ENCODE assay signal across 16 cellular contexts in the genomic region with DNA sequence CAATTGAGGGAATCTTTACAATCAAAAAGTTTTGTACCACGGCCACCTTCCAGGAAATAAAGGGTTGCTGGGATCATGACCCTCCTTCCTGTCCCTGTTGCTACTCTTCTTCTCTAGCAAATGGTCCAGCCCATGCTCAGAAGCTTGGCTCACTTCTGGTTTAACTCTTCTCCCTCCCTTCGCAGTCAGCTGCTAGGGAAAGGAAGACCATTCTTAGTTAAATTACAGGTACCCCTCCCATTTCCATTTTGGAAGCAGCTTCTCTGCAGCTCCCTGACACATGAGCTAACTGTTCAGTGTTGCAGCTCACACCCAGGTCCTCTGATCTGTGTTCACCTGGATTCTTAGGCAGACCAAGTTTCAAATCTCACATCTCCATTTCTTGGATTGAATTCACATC.
DNase-seq lines count a peak whose midpoint lies in the region; ATAC-seq and TF ChIP-seq lines count a peak whose summit lies in the region.
"Had no signal": no experiment of that assay in that cellular context is flagged by ENCODE, and none has a peak within 500 bp of the region (broad histone marks: within the 10 kb centered on the region; RNA-seq: fewer than 3 reads in every experiment).

No MANE protein-coding gene starts in this region.

- H2BK5ac ChIP-seq in mesendoderm (ENCODE audit: low read length): no peak overlapping the region

- ATAC-seq in stimulated activated naive CD8-positive, alpha-beta T cell treated with anti-CD3 and anti-CD28 coated beads, Interleukin-15, Interleukin-2, amounts not matched to agents 100 U/mL and 50 U/mL, for 24 hours: no peak
- ATAC-seq in activated B cell treated with CpG ODN at 0.5 μM for 24 hours (ENCODE audit: low read depth): no peak
- ATAC-seq: gastrocnemius medialis had no signal

- H3K9me3 Mint-ChIP-seq in stimulated activated naive CD8-positive, alpha-beta T cell treated with anti-CD3 and anti-CD28 coated beads, Interleukin-15, Interleukin-2, amounts not matched to agents 100 ng/mL and 50 ng/mL, for 24 hours: no peaks in the 10 kb centered on the region
- no peaks in the 10 kb centered on the region for H3K9me3 Mint-ChIP-seq in activated B cell treated with CpG ODN at 0.5 μM for 24 hours
- no peaks in the 10 kb centered on the region for H3K9me3 Mint-ChIP-seq in HFFc6

- TF ChIP-seq CTCF in activated B cell treated with CpG ODN at 0.5 μM for 24 hours (IDR thresholded peaks at IDR 0.05) (no peak), HFFc6 (IDR thresholded peaks at IDR 0.05) (no peak)

- H2AK5ac ChIP-seq in mesendoderm (ENCODE audit: low read length): no peak overlapping the region

- H4K5ac ChIP-seq in mesendoderm (ENCODE audit: low read length): no peak overlapping the region

- no peak overlapping the region for H3K23ac ChIP-seq in mesendoderm (ENCODE audit: low read length)

- no peak overlapping the region for H3K18ac ChIP-seq in mesendoderm (ENCODE audit: low read length)

- no peak overlapping the region for H3K4me3 ChIP-seq in mesendoderm (ENCODE audit: low read length)
- H3K4me3 ChIP-seq: gastrocnemius medialis, ovary had no signal

- no peaks in the 10 kb centered on the region for H3K4me1 ChIP-seq in mesendoderm (ENCODE audit: control insufficient read depth, low read depth, low read length)

- H3K36me3 Mint-ChIP-seq in stimulated activated naive CD8-positive, alpha-beta T cell treated with anti-CD3 and anti-CD28 coated beads, Interleukin-15, Interleukin-2, amounts not matched to agents 100 ng/mL and 50 ng/mL, for 24 hours (ENCODE audit: low read depth): peaks cover 46% of the 10 kb centered on the region
- H3K36me3 Mint-ChIP-seq in activated B cell treated with CpG ODN at 0.5 μM for 24 hours (ENCODE audit: low read depth) (peaks cover 9% of the 10 kb centered on the region), HFFc6 (ENCODE audit: low read depth) (peaks cover 30% of the 10 kb centered on the region)

- no peaks in the 10 kb centered on the region for H3K79me1 ChIP-seq in mesendoderm (ENCODE audit: low read length)

- no peak overlapping the region for H3K4me2 ChIP-seq in mesendoderm (ENCODE audit: low read length)

- no CpG with 5 or more reads among the region's 2 CpGs for WGBS in mesendoderm (ENCODE audit: extremely low coverage, insufficient coverage, low lambda C conversion rate)

- no peak overlapping the region for H4K8ac ChIP-seq in mesendoderm (ENCODE audit: low read depth, low read length)

- H3K56ac ChIP-seq in mesendoderm (ENCODE audit: low read length): no peak overlapping the region

- H3K36me3 ChIP-seq in mesendoderm (ENCODE audit: control insufficient read depth, insufficient read depth, low read length): no peaks in the 10 kb centered on the region
- H3K36me3 ChIP-seq: gastrocnemius medialis, ovary had no signal

- intact Hi-C loops in activated B cell treated with CpG ODN at 0.5 μM for 24 hours (cut with micrococcal nuclease): loop anchor here (5.0 to 10.0 kb wide), 3 partner anchors 987 to 1893 kb away; partner anchors contain the start of genes MRPL44 and RHBDD1

- POLR2A ChIA-PET in activated B cell treated with CpG ODN at 0.5 μM for 24 hours (lab: Charles Lee): interaction anchor here (0.7 to 1.8 kb wide), 4 partner anchors 10 to 44 kb away, joined by 3 to 9 read pairs (median 4); no protein-coding TSS in a partner anchor

- H3K27ac ChIP-seq in mesendoderm (ENCODE audit: low read depth, low read length): no peak overlapping the region
- H3K27ac ChIP-seq: gastrocnemius medialis, ovary had no signal

- DNase-seq in stimulated activated naive CD8-positive, alpha-beta T cell treated with anti-CD3 and anti-CD28 coated beads, Interleukin-15, Interleukin-2, amounts not matched to agents 100 U/mL and 50 U/mL, for 24 hours: no peak
- DNase-seq in activated B cell treated with CpG ODN at 0.5 μM for 24 hours: no peak
- DNase-seq in iPS DF 4.7 (ENCODE audit: extremely low read depth, low spot score): peak; percentile 30
- no peak for DNase-seq in mesendoderm
- DNase-seq in NCI-H226: no peak
- no peak for DNase-seq in HFFc6
- no peak for DNase-seq in COLO829 (ENCODE audit: low spot score)
- DNase-seq: gastrocnemius medialis; GOT3; islet precursor cell; NCI-H2171; ovary; Right ventricle myocardium superior; stimulated activated CD4-positive, alpha-beta T cell treated with anti-CD3 and anti-CD28 coated beads, Interleukin-4, amount 100 ng/mL, for 24 hours; T1000 had no signal

- H3K9ac ChIP-seq in mesendoderm (ENCODE audit: low read length): no peak overlapping the region

- H3K4me3 Mint-ChIP-seq in stimulated activated naive CD8-positive, alpha-beta T cell treated with anti-CD3 and anti-CD28 coated beads, Interleukin-15, Interleukin-2, amounts not matched to agents 100 ng/mL and 50 ng/mL, for 24 hours: peak overlapping the region; percentile 91
- peak overlapping the region; percentile 68 for H3K4me3 Mint-ChIP-seq in activated B cell treated with CpG ODN at 0.5 μM for 24 hours
- no peak overlapping the region for H3K4me3 Mint-ChIP-seq in HFFc6

- CTCF ChIA-PET in activated B cell treated with CpG ODN at 0.5 μM for 24 hours (lab: Charles Lee): no interaction called here

- H3K4ac ChIP-seq in mesendoderm (ENCODE audit: low read depth, low read length): no peak overlapping the region

- H3K27me3 Mint-ChIP-seq in stimulated activated naive CD8-positive, alpha-beta T cell treated with anti-CD3 and anti-CD28 coated beads, Interleukin-15, Interleukin-2, amounts not matched to agents 100 ng/mL and 50 ng/mL, for 24 hours: no peaks in the 10 kb centered on the region
- no peaks in the 10 kb centered on the region for H3K27me3 Mint-ChIP-seq in activated B cell treated with CpG ODN at 0.5 μM for 24 hours
- no peaks in the 10 kb centered on the region; the same call in 1 of the 2 replicates for H3K27me3 Mint-ChIP-seq in HFFc6 (ENCODE audit: insufficient read depth)

- H2BK15ac ChIP-seq in mesendoderm (replicated peaks; ENCODE audit: low read depth): no peak overlapping the region

- peaks cover 89% of the 10 kb centered on the region for H3K4me1 Mint-ChIP-seq in stimulated activated naive CD8-positive, alpha-beta T cell treated with anti-CD3 and anti-CD28 coated beads, Interleukin-15, Interleukin-2, amounts not matched to agents 100 ng/mL and 50 ng/mL, for 24 hours (ENCODE audit: low read depth)
- H3K4me1 Mint-ChIP-seq in activated B cell treated with CpG ODN at 0.5 μM for 24 hours: peaks cover 85% of the 10 kb centered on the region
- H3K4me1 Mint-ChIP-seq in HFFc6 (ENCODE audit: low read depth): peaks cover 71% of the 10 kb centered on the region

- H3K27me3 ChIP-seq in mesendoderm (ENCODE audit: insufficient read depth, low read length, poor library complexity): no peaks in the 10 kb centered on the region
- H3K27me3 ChIP-seq: gastrocnemius medialis, ovary had no signal

- H3K27ac Mint-ChIP-seq in stimulated activated naive CD8-positive, alpha-beta T cell treated with anti-CD3 and anti-CD28 coated beads, Interleukin-15, Interleukin-2, amounts not matched to agents 100 ng/mL and 50 ng/mL, for 24 hours: peak overlapping the region; percentile 91
- peak overlapping the region; percentile 78 for H3K27ac Mint-ChIP-seq in activated B cell treated with CpG ODN at 0.5 μM for 24 hours
- H3K27ac Mint-ChIP-seq in HFFc6: no peak overlapping the region

- no peaks in the 10 kb centered on the region for H3K79me2 ChIP-seq in mesendoderm (ENCODE audit: control insufficient read depth, insufficient read depth, low read length)

- H2BK120ac ChIP-seq in mesendoderm (ENCODE audit: low read depth, low read length): no peak overlapping the region
